ENCODE assay signal across 8 cellular contexts in the genomic region with DNA sequence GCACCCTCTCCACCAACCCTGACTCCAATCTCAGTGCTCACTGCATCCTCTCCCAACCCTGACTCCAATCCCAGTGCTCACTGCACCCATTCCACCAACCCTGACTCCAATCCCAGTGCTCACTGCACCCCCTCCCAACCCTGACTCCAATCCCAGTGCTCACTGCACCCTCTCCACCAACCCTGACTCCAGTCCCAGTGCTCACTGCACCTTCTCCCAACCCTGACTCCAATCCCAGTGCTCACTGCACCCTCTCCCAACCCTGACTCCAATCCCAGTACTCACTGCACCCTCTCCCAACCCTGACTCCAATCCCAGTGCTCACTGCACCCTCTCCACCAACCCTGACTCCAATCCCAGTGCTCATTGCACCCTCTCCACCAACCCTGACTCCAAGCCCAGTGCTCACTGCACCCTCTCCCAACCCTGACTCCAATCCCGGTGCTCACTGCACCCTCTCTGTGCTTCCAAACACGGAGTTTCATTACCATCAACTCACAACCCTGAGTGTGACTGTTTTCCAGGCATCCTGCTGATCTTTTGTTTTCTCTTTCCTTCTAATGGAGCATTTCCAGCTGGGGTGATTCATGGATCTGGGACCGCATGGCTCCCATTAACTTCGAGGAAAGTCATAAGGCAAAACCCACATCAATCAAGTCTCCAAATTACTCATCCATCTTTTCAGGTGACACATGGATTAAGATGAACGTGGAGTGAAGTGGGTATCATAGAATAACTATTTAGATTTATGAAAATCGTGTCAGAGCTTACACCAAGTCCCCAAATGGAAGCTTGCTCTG.
A peak's percentile ranks its signal among the peaks of the same experiment; 100 is the strongest.
DNase-seq lines count a peak whose midpoint lies in the region; TF ChIP-seq lines count a peak whose summit lies in the region.
"Not testable (repeated sequence)": the region's sequence is repeated elsewhere in the genome, so short reads cannot be mapped to it uniquely, and the experiment has no call there.

No MANE protein-coding gene starts in this region.

- H3K4me3 Mint-ChIP-seq in IgD-negative memory B cell = not testable (repeated sequence)

- H3K27me3 ChIP-seq in kidney epithelial cell (ENCODE audit: control insufficient read depth, insufficient read depth, low read length) = not testable (repeated sequence)

- not testable (repeated sequence) for H3K4me1 Mint-ChIP-seq in IgD-negative memory B cell

- not testable (repeated sequence) for TF ChIP-seq CTCF in AG09309 (IDR thresholded peaks at IDR 0.05; ENCODE audit: control insufficient read depth, insufficient read depth, low read depth, low read length, missing control alignments); epithelial cell of proximal tubule (conservative IDR thresholded peaks at IDR 0.05; ENCODE audit: low read depth, low read length); kidney epithelial cell (IDR thresholded peaks at IDR 0.05; ENCODE audit: insufficient read depth, low read length, poor library complexity, severe bottlenecking)

- peak; percentile 35 for DNase-seq in AG09309 (ENCODE audit: low read depth)
- DNase-seq in GM04504 (ENCODE audit: low read depth) = peak; percentile 69
- DNase-seq in RKO (ENCODE audit: low spot score) = peak; percentile 96
- DNase-seq in amniotic stem cell (lab: John Stamatoyannopoulos, UW) = peak; percentile 2
- peak; percentile 27 for DNase-seq in epithelial cell of proximal tubule (ENCODE audit: low read depth)
- peak; percentile 59 for DNase-seq in kidney epithelial cell (ENCODE audit: low read depth)
- DNase-seq in smooth muscle cell of the brain vasculature (ENCODE audit: low read depth, low spot score) = peak; percentile 44

- H3K4me3 ChIP-seq in AG09309 (ENCODE audit: control insufficient read depth, low read depth, low read length); epithelial cell of proximal tubule (ENCODE audit: low read depth, low read length); kidney epithelial cell (ENCODE audit: low read depth, low read length): not testable (repeated sequence)

- H3K27ac Mint-ChIP-seq in IgD-negative memory B cell = peak overlapping the region; percentile 30 to 80 (median 35)

- H3K9me3 Mint-ChIP-seq in IgD-negative memory B cell = not testable (repeated sequence)

- H3K27me3 Mint-ChIP-seq in IgD-negative memory B cell = peaks cover 13% of the 10 kb centered on the region

- H3K36me3 Mint-ChIP-seq in IgD-negative memory B cell = not testable (repeated sequence)

- H3K36me3 ChIP-seq in kidney epithelial cell (ENCODE audit: control insufficient read depth, insufficient read depth, low read length) = not testable (repeated sequence)

Comparison
In these comparisons a context has a peak if more than half of its experiments do, and no peak if none do; other contexts are left out.
1. DNase-seq: peak in every context shown above with its lines; median percentile 96 in RKO; 69 in GM04504; 59 in kidney epithelial cell; 44 in smooth muscle cell of the brain vasculature; 35 in AG09309; 27 in epithelial cell of proximal tubule; 2 in amniotic stem cell.